In genomic region chr2:157929871-157930667, GRCh38 we compare ENCODE assay signal across 1 cellular context.
TF ChIP-seq lines count a peak whose summit lies in the region.

No MANE protein-coding gene starts in this region.

TF ChIP-seq in K562, 482 proteins besides CTCF, POLR2A, EP300 and RAD21 (continued from another document and continues in another):
- TF ChIP-seq, protein P1, sequence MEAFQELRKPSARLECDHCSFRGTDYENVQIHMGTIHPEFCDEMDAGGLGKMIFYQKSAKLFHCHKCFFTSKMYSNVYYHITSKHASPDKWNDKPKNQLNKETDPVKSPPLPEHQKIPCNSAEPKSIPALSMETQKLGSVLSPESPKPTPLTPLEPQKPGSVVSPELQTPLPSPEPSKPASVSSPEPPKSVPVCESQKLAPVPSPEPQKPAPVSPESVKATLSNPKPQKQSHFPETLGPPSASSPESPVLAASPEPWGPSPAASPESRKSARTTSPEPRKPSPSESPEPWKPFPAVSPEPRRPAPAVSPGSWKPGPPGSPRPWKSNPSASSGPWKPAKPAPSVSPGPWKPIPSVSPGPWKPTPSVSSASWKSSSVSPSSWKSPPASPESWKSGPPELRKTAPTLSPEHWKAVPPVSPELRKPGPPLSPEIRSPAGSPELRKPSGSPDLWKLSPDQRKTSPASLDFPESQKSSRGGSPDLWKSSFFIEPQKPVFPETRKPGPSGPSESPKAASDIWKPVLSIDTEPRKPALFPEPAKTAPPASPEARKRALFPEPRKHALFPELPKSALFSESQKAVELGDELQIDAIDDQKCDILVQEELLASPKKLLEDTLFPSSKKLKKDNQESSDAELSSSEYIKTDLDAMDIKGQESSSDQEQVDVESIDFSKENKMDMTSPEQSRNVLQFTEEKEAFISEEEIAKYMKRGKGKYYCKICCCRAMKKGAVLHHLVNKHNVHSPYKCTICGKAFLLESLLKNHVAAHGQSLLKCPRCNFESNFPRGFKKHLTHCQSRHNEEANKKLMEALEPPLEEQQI (IDR thresholded peaks at IDR 0.05) = peak; percentile 99
- TF ChIP-seq HMBOX1 (IDR thresholded peaks at IDR 0.05) = peak; percentile 67; the same call in 1 of the 2 replicates
- TF ChIP-seq, protein P2, sequence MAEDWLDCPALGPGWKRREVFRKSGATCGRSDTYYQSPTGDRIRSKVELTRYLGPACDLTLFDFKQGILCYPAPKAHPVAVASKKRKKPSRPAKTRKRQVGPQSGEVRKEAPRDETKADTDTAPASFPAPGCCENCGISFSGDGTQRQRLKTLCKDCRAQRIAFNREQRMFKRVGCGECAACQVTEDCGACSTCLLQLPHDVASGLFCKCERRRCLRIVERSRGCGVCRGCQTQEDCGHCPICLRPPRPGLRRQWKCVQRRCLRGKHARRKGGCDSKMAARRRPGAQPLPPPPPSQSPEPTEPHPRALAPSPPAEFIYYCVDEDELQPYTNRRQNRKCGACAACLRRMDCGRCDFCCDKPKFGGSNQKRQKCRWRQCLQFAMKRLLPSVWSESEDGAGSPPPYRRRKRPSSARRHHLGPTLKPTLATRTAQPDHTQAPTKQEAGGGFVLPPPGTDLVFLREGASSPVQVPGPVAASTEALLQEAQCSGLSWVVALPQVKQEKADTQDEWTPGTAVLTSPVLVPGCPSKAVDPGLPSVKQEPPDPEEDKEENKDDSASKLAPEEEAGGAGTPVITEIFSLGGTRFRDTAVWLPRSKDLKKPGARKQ (CRISPR knock-in tag; IDR thresholded peaks at IDR 0.05) = no peak
- TF ChIP-seq RBM39 (optimal IDR thresholded peaks at IDR 0.05; ENCODE audit: low read depth, low read length) = no peak
- peak; percentile 93 to 97; a peak in 3 of 4 replicates for TF ChIP-seq ZNF318 (IDR thresholded peaks at IDR 0.05; ENCODE audit: borderline replicate concordance in 1 of 2, low read depth in 1 of 2)
- peak; percentile 76; the same call in 1 of the 2 replicates for TF ChIP-seq RHOXF2B (CRISPR knock-in tag; conservative IDR thresholded peaks at IDR 0.05)
- TF ChIP-seq ZNF124 (CRISPR knock-in tag; IDR thresholded peaks at IDR 0.05) = no peak
- no peak; the same call in 1 of the 2 replicates for TF ChIP-seq RNF219 (CRISPR knock-in tag; IDR thresholded peaks at IDR 0.05)
- no peak for TF ChIP-seq POLR3A (IDR thresholded peaks at IDR 0.05; ENCODE audit: borderline replicate concordance, extremely low read depth, insufficient read depth, insufficient read length)
- no peak for TF ChIP-seq ZNF407 (IDR thresholded peaks at IDR 0.05; ENCODE audit: low read depth)
- no peak for TF ChIP-seq ZNF408 (CRISPR knock-in tag; IDR thresholded peaks at IDR 0.05; ENCODE audit: low read depth)
- TF ChIP-seq TEAD2 (tag; IDR thresholded peaks at IDR 0.05) = peak; percentile 92
- TF ChIP-seq TFAM (CRISPR knock-in tag; conservative IDR thresholded peaks at IDR 0.05) = no peak
- TF ChIP-seq, protein P3, sequence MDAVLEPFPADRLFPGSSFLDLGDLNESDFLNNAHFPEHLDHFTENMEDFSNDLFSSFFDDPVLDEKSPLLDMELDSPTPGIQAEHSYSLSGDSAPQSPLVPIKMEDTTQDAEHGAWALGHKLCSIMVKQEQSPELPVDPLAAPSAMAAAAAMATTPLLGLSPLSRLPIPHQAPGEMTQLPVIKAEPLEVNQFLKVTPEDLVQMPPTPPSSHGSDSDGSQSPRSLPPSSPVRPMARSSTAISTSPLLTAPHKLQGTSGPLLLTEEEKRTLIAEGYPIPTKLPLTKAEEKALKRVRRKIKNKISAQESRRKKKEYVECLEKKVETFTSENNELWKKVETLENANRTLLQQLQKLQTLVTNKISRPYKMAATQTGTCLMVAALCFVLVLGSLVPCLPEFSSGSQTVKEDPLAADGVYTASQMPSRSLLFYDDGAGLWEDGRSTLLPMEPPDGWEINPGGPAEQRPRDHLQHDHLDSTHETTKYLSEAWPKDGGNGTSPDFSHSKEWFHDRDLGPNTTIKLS (IDR thresholded peaks at IDR 0.05; ENCODE audit: borderline replicate concordance, low read depth) = no peak
- TF ChIP-seq PCBP2 (IDR thresholded peaks at IDR 0.05; ENCODE audit: low read depth, low read length, poor library complexity, severe bottlenecking) = no peak
- TF ChIP-seq ARID1B (IDR thresholded peaks at IDR 0.05) = peak; percentile 100
- 0 out of 2 replicates have a peak, but pooled peaks have one; percentile 16 for TF ChIP-seq KLF1 (tag; IDR thresholded peaks at IDR 0.05)
- no peak for TF ChIP-seq ZNF696 (CRISPR knock-in tag; conservative IDR thresholded peaks at IDR 0.05)
- peak; percentile 81 for TF ChIP-seq BHLHE40 (IDR thresholded peaks at IDR 0.05; ENCODE audit: low read length)
- peak; percentile 70; the same call in 1 of the 2 replicates for TF ChIP-seq THAP7 (CRISPR knock-in tag; IDR thresholded peaks at IDR 0.05)
- no peak for TF ChIP-seq RBM15 (IDR thresholded peaks at IDR 0.05; ENCODE audit: insufficient read depth, low read length)
- TF ChIP-seq SREBF1 (IDR thresholded peaks at IDR 0.05; ENCODE audit: borderline replicate concordance, low read depth, low read length) = no peak
